ENCODE assay signal across 1 cellular context in genomic region chr7:974820-975681, GRCh38.
A peak's percentile ranks its signal among the peaks of the same experiment; 100 is the strongest.
TF ChIP-seq lines count a peak whose summit lies in the region.

Gene COX19 (minus strand): TSS chr7:975549. CDS start chr7:975509, 40 bp downstream.

TF ChIP-seq in HepG2, 621 proteins besides CTCF, POLR2A, EP300 and RAD21 (continued from another document and continues in another):
- TF ChIP-seq SRSF9 (IDR thresholded peaks at IDR 0.05; ENCODE audit: borderline replicate concordance, insufficient read depth, low read depth, low read length, poor library complexity, severe bottlenecking), result no peak
- peak; percentile 73 for TF ChIP-seq ZFX (CRISPR knock-in tag; IDR thresholded peaks at IDR 0.05; ENCODE audit: low read depth)
- no peak for TF ChIP-seq ZNF569 (CRISPR knock-in tag; IDR thresholded peaks at IDR 0.05; ENCODE audit: borderline replicate concordance)
- TF ChIP-seq MYPOP (CRISPR knock-in tag; IDR thresholded peaks at IDR 0.05), result no peak
- TF ChIP-seq ARNT2 (CRISPR knock-in tag; IDR thresholded peaks at IDR 0.05; ENCODE audit: low read depth), result peak; percentile 89
- TF ChIP-seq ZBTB7A (CRISPR knock-in tag; IDR thresholded peaks at IDR 0.05), result no peak
- no peak; the same call in 1 of the 2 replicates for TF ChIP-seq ZNF768 (CRISPR knock-in tag; IDR thresholded peaks at IDR 0.05)
- TF ChIP-seq ZNF33B (CRISPR knock-in tag; IDR thresholded peaks at IDR 0.05), result no peak; the same call in 1 of the 2 replicates
- TF ChIP-seq REL (CRISPR knock-in tag; conservative IDR thresholded peaks at IDR 0.05), result 0 out of 2 replicates have a peak, but pooled peaks have one; percentile 55
- peak; percentile 89 for TF ChIP-seq AGO1 (IDR thresholded peaks at IDR 0.05; ENCODE audit: low read depth, low read length, poor library complexity, severe bottlenecking)
- TF ChIP-seq PRMT3 (CRISPR knock-in tag; IDR thresholded peaks at IDR 0.05; ENCODE audit: borderline replicate concordance, low read depth), result 0 out of 2 replicates have a peak, but pooled peaks have one; percentile 16
- no peak for TF ChIP-seq MLX (CRISPR knock-in tag; IDR thresholded peaks at IDR 0.05)
- TF ChIP-seq BRD4 (CRISPR knock-in tag; IDR thresholded peaks at IDR 0.05), result peak; percentile 87
- no peak; the same call in 1 of the 2 replicates for TF ChIP-seq ZSCAN9 (CRISPR knock-in tag; IDR thresholded peaks at IDR 0.05; ENCODE audit: borderline replicate concordance)
- TF ChIP-seq ZNF446 (CRISPR knock-in tag; IDR thresholded peaks at IDR 0.05), result no peak
- TF ChIP-seq HCFC1 (IDR thresholded peaks at IDR 0.05; ENCODE audit: low read depth, low read length), result peak; percentile 68
- TF ChIP-seq SPEN (CRISPR knock-in tag; IDR thresholded peaks at IDR 0.05; ENCODE audit: low read depth), result peak; percentile 85
- peak; percentile 73 for TF ChIP-seq NR0B2 (CRISPR knock-in tag; IDR thresholded peaks at IDR 0.05)
- peak; percentile 55; the same call in 1 of the 2 replicates for TF ChIP-seq ZNF580 (CRISPR knock-in tag; IDR thresholded peaks at IDR 0.05; ENCODE audit: borderline replicate concordance, low read depth)
- 0 out of 2 replicates have a peak, but pooled peaks have one; percentile 45 for TF ChIP-seq ELK4 (CRISPR knock-in tag; IDR thresholded peaks at IDR 0.05; ENCODE audit: borderline replicate concordance)
- peak; percentile 87; the same call in 1 of the 2 replicates for TF ChIP-seq ARID4A (CRISPR knock-in tag; IDR thresholded peaks at IDR 0.05; ENCODE audit: borderline replicate concordance)
- TF ChIP-seq ZNF703 (CRISPR knock-in tag; IDR thresholded peaks at IDR 0.05; ENCODE audit: borderline replicate concordance), result peak; percentile 48; the same call in 1 of the 2 replicates
- TF ChIP-seq NAIF1 (CRISPR knock-in tag; IDR thresholded peaks at IDR 0.05; ENCODE audit: borderline replicate concordance), result no peak; the same call in 1 of the 2 replicates
- TF ChIP-seq ZHX1 (CRISPR knock-in tag; IDR thresholded peaks at IDR 0.05; ENCODE audit: low read depth), result peak; percentile 44; the same call in 1 of the 2 replicates
- TF ChIP-seq ZFP36L2 (CRISPR knock-in tag; IDR thresholded peaks at IDR 0.05), result no peak
- no peak for TF ChIP-seq SNAI1 (CRISPR knock-in tag; IDR thresholded peaks at IDR 0.05; ENCODE audit: borderline replicate concordance)
- no peak for TF ChIP-seq ZNF207 (IDR thresholded peaks at IDR 0.05; ENCODE audit: borderline replicate concordance)
- no peak for TF ChIP-seq SRSF4 (IDR thresholded peaks at IDR 0.05; ENCODE audit: low read depth, low read length, poor library complexity, severe bottlenecking)
- peak; percentile 48; the same call in 1 of the 2 replicates for TF ChIP-seq E2F5 (CRISPR knock-in tag; conservative IDR thresholded peaks at IDR 0.05)
- peak; percentile 52; the same call in 1 of the 2 replicates for TF ChIP-seq ZNF710 (CRISPR knock-in tag; IDR thresholded peaks at IDR 0.05; ENCODE audit: borderline replicate concordance)
- TF ChIP-seq ZNF382 (CRISPR knock-in tag; IDR thresholded peaks at IDR 0.05; ENCODE audit: borderline replicate concordance), result no peak
- TF ChIP-seq KAT7 (CRISPR knock-in tag; IDR thresholded peaks at IDR 0.05; ENCODE audit: borderline replicate concordance), result peak; percentile 79; the same call in 1 of the 2 replicates
- 0 out of 2 replicates have a peak, but pooled peaks have one; percentile 81 for TF ChIP-seq ATF5 (CRISPR knock-in tag; IDR thresholded peaks at IDR 0.05; ENCODE audit: low read depth)
- peak; percentile 64 for TF ChIP-seq ZNF639 (CRISPR knock-in tag; conservative IDR thresholded peaks at IDR 0.05)
- no peak for TF ChIP-seq TFAP4 (IDR thresholded peaks at IDR 0.05; ENCODE audit: borderline replicate concordance, low read depth)
- peak; percentile 32 for TF ChIP-seq HOXA5 (CRISPR knock-in tag; IDR thresholded peaks at IDR 0.05)
- TF ChIP-seq KDM5B (CRISPR knock-in tag; IDR thresholded peaks at IDR 0.05; ENCODE audit: borderline replicate concordance), result peak; percentile 81
- 0 out of 2 replicates have a peak, but pooled peaks have one; percentile 49 for TF ChIP-seq BATF2 (CRISPR knock-in tag; IDR thresholded peaks at IDR 0.05)
- peak; percentile 87 for TF ChIP-seq ZNF430 (CRISPR knock-in tag; IDR thresholded peaks at IDR 0.05)
